ENCODE assay signal across 8 cellular contexts in the genomic region with DNA sequence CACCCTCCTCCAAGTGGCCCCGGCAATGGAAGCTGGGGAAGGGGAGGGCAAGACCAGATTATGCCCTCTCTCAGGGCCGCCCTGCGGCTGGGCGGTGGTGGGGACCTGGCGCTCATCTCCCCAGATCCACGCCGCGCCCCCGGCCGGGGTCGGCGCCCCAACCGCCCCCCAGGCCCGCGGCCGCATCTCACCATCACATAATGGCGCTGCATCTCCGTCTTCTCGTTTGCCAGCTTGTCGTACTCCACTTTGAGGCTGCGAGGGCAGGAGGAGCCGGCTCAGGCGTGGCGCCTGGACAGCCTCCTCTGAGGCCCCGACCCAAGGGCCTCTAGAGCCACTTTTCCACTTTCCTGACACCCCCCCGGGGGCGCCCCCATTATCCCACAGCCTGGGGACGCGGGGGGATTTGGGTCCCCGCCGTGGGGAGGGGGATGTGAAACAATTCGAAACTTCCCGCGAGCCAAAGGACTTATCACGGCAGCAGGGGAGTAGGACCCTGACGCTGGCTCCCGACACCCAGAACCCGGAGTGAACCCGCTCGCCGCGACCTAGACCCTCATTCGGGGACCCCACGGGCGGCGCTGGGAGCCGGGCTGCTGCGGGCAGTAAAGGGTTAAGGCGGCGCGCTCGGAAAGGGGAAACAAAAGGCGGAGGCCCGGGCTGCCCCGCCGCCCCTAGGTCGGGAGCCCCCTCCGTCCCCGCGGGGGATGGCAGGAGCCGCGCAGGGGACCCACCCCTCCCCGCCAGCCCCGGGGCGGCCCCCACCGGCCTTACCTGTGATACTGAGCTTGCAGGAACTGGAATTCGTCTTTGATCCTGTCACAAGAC. TPM values are rescaled to one million over a fixed set of nuclear protein-coding genes. Genes with fewer than 3 reads are reported as not detected.
DNase-seq lines count a peak whose midpoint lies in the region; ATAC-seq and TF ChIP-seq lines count a peak whose summit lies in the region.

No MANE protein-coding gene starts in this region.

- CTCF ChIA-PET in AG04449 (lab: Yijun Ruan, JAX) (interaction anchor here (1.0 to 1.2 kb wide), 5 partner anchors 9 to 367 kb away, joined by 3 to 4 read pairs (median 3); no protein-coding TSS in a partner anchor), HEK293T (lab: Yijun Ruan, JAX) (interaction anchor here (0.7 to 0.8 kb wide), 3 partner anchors 45 to 343 kb away, joined by 3 read pairs; no protein-coding TSS in a partner anchor), WTC11 (lab: Charles Lee) (interaction anchor here (0.5 to 1.8 kb wide), 7 partner anchors 12 to 371 kb away, joined by 3 to 6 read pairs (median 3); no protein-coding TSS in a partner anchor)

- peaks cover 15% of the 10 kb centered on the region for H3K36me3 Mint-ChIP-seq in WTC11

- 0 out of 2 replicates have a peak, but pooled peaks have one; percentile 0 for ATAC-seq in WTC11
- no peak for ATAC-seq in mucosa of descending colon
- no peak for ATAC-seq in GM18909 (IDR thresholded peaks at IDR 0.05; ENCODE audit: poor library complexity, unreplicated experiment)

- DNase-seq in AG04449 (ENCODE audit: low read depth, low spot score): no peak
- DNase-seq in HEK293T (ENCODE audit: extremely low spot score): peak; percentile 33
- peak; percentile 73 for DNase-seq in WTC11 (ENCODE audit: low spot score)
- no peak for DNase-seq in dorsolateral prefrontal cortex
- peak; percentile 37 to 82 (median 68) for DNase-seq in mucosa of descending colon
- DNase-seq in DMS153 treated with DMSO at 0.1 percent for 48 hours (lab: John Stamatoyannopoulos, UW; ENCODE audit: unreplicated experiment): no peak

- no peak overlapping the region for H3K27ac Mint-ChIP-seq in WTC11

- TF ChIP-seq CTCF in AG04449 (IDR thresholded peaks at IDR 0.05; ENCODE audit: insufficient read depth, low read length, missing control alignments): no peak
- TF ChIP-seq CTCF in WTC11 (IDR thresholded peaks at IDR 0.05): no peak
- TF ChIP-seq CTCF in dorsolateral prefrontal cortex (IDR thresholded peaks at IDR 0.05 in 54 of 56, conservative IDR thresholded peaks at IDR 0.05 in 2 of 56; ENCODE audit: low read depth in 1 of 56, partially characterized antibody in 56 of 56): no peak
- TF ChIP-seq CTCF in mucosa of descending colon (IDR thresholded peaks at IDR 0.05): no peak

- H3K9me3 Mint-ChIP-seq in WTC11: no peaks in the 10 kb centered on the region

- peaks cover 51% of the 10 kb centered on the region for H3K4me1 Mint-ChIP-seq in WTC11

- H3K4me1 ChIP-seq in mucosa of descending colon (ENCODE audit: low read depth) (peaks cover 56% of the 10 kb centered on the region), subcutaneous abdominal adipose tissue (ENCODE audit: control insufficient read depth in 5 of 5, insufficient read depth in 5 of 5, low read length in 5 of 5) (peaks cover 16 to 81% (median 69%) of the 10 kb centered on the region in 5 donors)

- intact Hi-C loops in dorsolateral prefrontal cortex (cut with DNase I): loop anchor here (2.0 to 10.0 kb wide), 8 partner anchors 33 to 621 kb away; no protein-coding TSS in a partner anchor
- intact Hi-C loops in mucosa of descending colon (cut with DNase I, micrococcal nuclease): loop anchor here (10.0 kb wide), 2 partner anchors 229 to 501 kb away; no protein-coding TSS in a partner anchor

- H3K9me3 ChIP-seq in mucosa of descending colon: no peaks in the 10 kb centered on the region
- no peaks in the 10 kb centered on the region for H3K9me3 ChIP-seq in subcutaneous abdominal adipose tissue (ENCODE audit: control insufficient read depth in 5 of 5, low read length in 5 of 5)

- H3K27ac ChIP-seq in dorsolateral prefrontal cortex (peak overlapping the region in 55 of 59 donors; percentile 4 to 99 (median 94)), subcutaneous abdominal adipose tissue (ENCODE audit: low read depth, low read length) (peak overlapping the region; percentile 86)

- peaks cover 21% of the 10 kb centered on the region for H3K27me3 Mint-ChIP-seq in WTC11 (ENCODE audit: low read depth)

- POLR2A ChIA-PET in AG04449 (lab: Yijun Ruan, JAX) (interaction anchor here (0.6 kb wide), 1 partner anchor 527 kb away, joined by 3 read pairs; no protein-coding TSS in a partner anchor), HEK293T (lab: Yijun Ruan, JAX) (interaction anchor here (0.7 to 1.7 kb wide), 4 partner anchors 18 to 162 kb away, joined by 3 to 6 read pairs (median 4); no protein-coding TSS in a partner anchor), WTC11 (lab: Charles Lee) (interaction anchor here (0.9 to 1.8 kb wide), 5 partner anchors 12 to 81 kb away, joined by 3 to 9 read pairs (median 4); no protein-coding TSS in a partner anchor)

- H3K36me3 ChIP-seq in mucosa of descending colon (ENCODE audit: low read depth) (peaks cover 5% of the 10 kb centered on the region), subcutaneous abdominal adipose tissue (ENCODE audit: control insufficient read depth in 5 of 5, insufficient read depth in 5 of 5, low read length in 5 of 5) (peaks cover 4 to 28% (median 17%) of the 10 kb centered on the region in 5 donors)

- H3K27me3 ChIP-seq in dorsolateral prefrontal cortex (peaks cover 0 to 13% (median 0%) of the 10 kb centered on the region in 45 donors), subcutaneous abdominal adipose tissue (ENCODE audit: control insufficient read depth in 5 of 5, insufficient read depth in 4 of 5, low read length in 5 of 5) (no peaks in the 10 kb centered on the region)

- H3K4me3 ChIP-seq in AG04449 (ENCODE audit: low read depth, low read length): peak overlapping the region; percentile 78
- H3K4me3 ChIP-seq in dorsolateral prefrontal cortex: peak overlapping the region; percentile 58 to 92 (median 79)
- peak overlapping the region; percentile 87 for H3K4me3 ChIP-seq in mucosa of descending colon
- H3K4me3 ChIP-seq in subcutaneous abdominal adipose tissue (ENCODE audit: low read depth in 1 of 5, low read length in 5 of 5): peak overlapping the region; percentile 70 to 90 (median 87)

- peak overlapping the region; percentile 95 for H3K4me3 Mint-ChIP-seq in WTC11

- peak overlapping the region in 4 of 5 donors; percentile 54 to 82 (median 74) for H3K9ac ChIP-seq in subcutaneous abdominal adipose tissue (ENCODE audit: low read length in 5 of 5)

TF ChIP-seq in HEK293T, 16 proteins besides CTCF, POLR2A, EP300 and RAD21:
- no peak for TF ChIP-seq PKNOX1 (IDR thresholded peaks at IDR 0.05)
- TF ChIP-seq L3MBTL2 (conservative IDR thresholded peaks at IDR 0.05): no peak
- TF ChIP-seq HDGF (IDR thresholded peaks at IDR 0.05; ENCODE audit: borderline replicate concordance): no peak
- TF ChIP-seq FOXK2 (IDR thresholded peaks at IDR 0.05): no peak
- no peak for TF ChIP-seq FOXM1 (IDR thresholded peaks at IDR 0.05; ENCODE audit: borderline replicate concordance)
- TF ChIP-seq ZNF384 (IDR thresholded peaks at IDR 0.05): no peak
- no peak for TF ChIP-seq BHLHE40 (IDR thresholded peaks at IDR 0.05; ENCODE audit: borderline replicate concordance)
- no peak for TF ChIP-seq ELF4 (IDR thresholded peaks at IDR 0.05)
- TF ChIP-seq ARNT (IDR thresholded peaks at IDR 0.05): no peak
- TF ChIP-seq SP1 (IDR thresholded peaks at IDR 0.05): no peak
- no peak for TF ChIP-seq CTBP1 (IDR thresholded peaks at IDR 0.05; ENCODE audit: borderline replicate concordance)
- no peak for TF ChIP-seq NFRKB (IDR thresholded peaks at IDR 0.05)
- TF ChIP-seq SUZ12 (IDR thresholded peaks at IDR 0.05): no peak

TF ChIP-seq in WTC11, 78 proteins besides CTCF, POLR2A, EP300 and RAD21:
- TF ChIP-seq TCF7 (CRISPR knock-in tag; IDR thresholded peaks at IDR 0.05; ENCODE audit: low read depth): no peak
- 0 out of 2 replicates have a peak, but pooled peaks have one; percentile 6 for TF ChIP-seq SP1 (CRISPR knock-in tag; conservative IDR thresholded peaks at IDR 0.05)

RNA-seq across cellular contexts. Expression of gene TLE3, which starts 2.1 kb away (rescaled TPM):
- 66.8 to 78.7 TPM (median 68.0 TPM) in 3 replicates for total RNA-seq in WTC11 (2021)
- 10 to 100 TPM; 22.5 to 97.6 (median 43.5) TPM for total RNA-seq in dorsolateral prefrontal cortex
- total RNA-seq in mucosa of descending colon: 100 to 1,000 TPM in 2 of 3 donors, 10 to 100 TPM in 1; 77.6 to 123 (median 103) TPM

Comparison
In these comparisons a context has a peak if more than half of its experiments do, and no peak if none do; other contexts are left out.
1. DNase-seq: peak in HEK293T (single experiment), WTC11 (single experiment) and mucosa of descending colon (3 of 3); none in AG04449 (single experiment), dorsolateral prefrontal cortex (0 of 10) and DMS153 treated with DMSO at 0.1 percent for 48 hours (single experiment).
2. Peak in every context shown above with its lines, with median percentiles within 50 percentile points of each other: H3K4me3 ChIP-seq.